ENCODE assay signal across 24 cellular contexts in genomic region chr13:40356011-40356410, GRCh38.
"Had no signal": no experiment of that assay in that cellular context is flagged by ENCODE, and none has a peak within 500 bp of the region (broad histone marks: within the 10 kb centered on the region; RNA-seq: fewer than 3 reads in every experiment).

No MANE protein-coding gene starts in this region.

- FAIRE-seq: kidney had no signal

- H3K4me3 Mint-ChIP-seq: activated CD4-positive, alpha-beta T cell treated with anti-CD3 and anti-CD28 coated beads, Interleukin-2, amount 10 ng/mL, durations not matched to agents 24 days and 14 days; activated CD8-positive, alpha-beta memory T cell treated with anti-CD3 and anti-CD28 coated beads, Interleukin-2, amount 10 ng/mL, durations not matched to agents 7 days and 5 days; activated CD8-positive, alpha-beta T cell treated with anti-CD3 and anti-CD28 coated beads for 36 hours; activated naive CD4-positive, alpha-beta T cell treated with anti-CD3 and anti-CD28 coated beads, Interleukin-2, amount 10 ng/mL, durations not matched to agents 7 days and 5 days; mesothelial cell of epicardium had no signal

- H3K27ac Mint-ChIP-seq: activated CD4-positive, alpha-beta T cell treated with anti-CD3 and anti-CD28 coated beads, Interleukin-2, amount 10 ng/mL, durations not matched to agents 24 days and 14 days; activated CD8-positive, alpha-beta memory T cell treated with anti-CD3 and anti-CD28 coated beads, Interleukin-2, amount 10 ng/mL, durations not matched to agents 7 days and 5 days; activated CD8-positive, alpha-beta T cell treated with anti-CD3 and anti-CD28 coated beads for 36 hours; activated naive CD4-positive, alpha-beta T cell treated with anti-CD3 and anti-CD28 coated beads, Interleukin-2, amount 10 ng/mL, durations not matched to agents 7 days and 5 days had no signal

- H3K9ac ChIP-seq: SK-N-SH had no signal

- H3K36me3 ChIP-seq: cardiac muscle cell, lower lobe of right lung, sigmoid colon, upper lobe of right lung had no signal

- H3K27me3 ChIP-seq: body of pancreas, cardiac muscle cell, foreskin keratinocyte, hepatocyte, sigmoid colon, upper lobe of right lung had no signal

- H3K4me3 ChIP-seq: body of pancreas, cardiac muscle cell, hepatocyte, lower lobe of right lung, sigmoid colon, upper lobe of right lung had no signal

- H3K4me1 Mint-ChIP-seq: activated CD8-positive, alpha-beta memory T cell treated with anti-CD3 and anti-CD28 coated beads, Interleukin-2, amount 10 ng/mL, durations not matched to agents 7 days and 5 days had no signal

- H3K4me2 ChIP-seq: SK-N-SH had no signal

- H3K27ac ChIP-seq: body of pancreas, cardiac muscle cell, foreskin keratinocyte, hepatocyte, lower lobe of right lung, sigmoid colon, upper lobe of right lung had no signal

- DNase-seq: activated CD4-positive, alpha-beta T cell treated with anti-CD3 and anti-CD28 coated beads, Interleukin-2, amount 10 ng/mL, durations not matched to agents 24 days and 14 days; activated CD8-positive, alpha-beta memory T cell treated with anti-CD3 and anti-CD28 coated beads, Interleukin-2, amount 10 ng/mL, durations not matched to agents 7 days and 5 days; activated CD8-positive, alpha-beta T cell treated with anti-CD3 and anti-CD28 coated beads for 36 hours; activated effector memory CD4-positive, alpha-beta T cell treated with anti-CD3 and anti-CD28 coated beads, Interleukin-2, amount 50 U/mL, for 16 hours; activated naive CD4-positive, alpha-beta T cell treated with anti-CD3 and anti-CD28 coated beads, Interleukin-2, amount 10 ng/mL, durations not matched to agents 7 days and 5 days; activated T-cell treated with anti-CD3 and anti-CD28 coated beads for 4 hours; anterior cingulate cortex; body of pancreas; cortex of kidney; kidney; lower lobe of right lung; naive thymus-derived CD8-positive, alpha-beta T cell; nucleus accumbens; sigmoid colon; SK-N-SH; stimulated activated CD4-positive, alpha-beta T cell treated with anti-CD3 and anti-CD28 coated beads, Interleukin-2, amount 100 ng/mL, for 48 hours; stimulated activated CD8-positive, alpha-beta memory T cell treated with anti-CD3 and anti-CD28 coated beads, Interleukin-4, amount 100 ng/mL, for 48 hours; stimulated activated naive CD4-positive, alpha-beta T cell treated with Interleukin-2 at 50 U/mL for 16 hours; T-helper 2 cell; upper lobe of right lung had no signal

- H3K27me3 Mint-ChIP-seq: activated CD4-positive, alpha-beta T cell treated with anti-CD3 and anti-CD28 coated beads, Interleukin-2, amount 10 ng/mL, durations not matched to agents 24 days and 14 days; activated CD8-positive, alpha-beta memory T cell treated with anti-CD3 and anti-CD28 coated beads, Interleukin-2, amount 10 ng/mL, durations not matched to agents 7 days and 5 days; activated CD8-positive, alpha-beta T cell treated with anti-CD3 and anti-CD28 coated beads for 36 hours; naive thymus-derived CD8-positive, alpha-beta T cell had no signal

- H2AFZ ChIP-seq: hepatocyte had no signal

- ATAC-seq: activated CD8-positive, alpha-beta memory T cell treated with anti-CD3 and anti-CD28 coated beads, Interleukin-2, amount 10 ng/mL, durations not matched to agents 7 days and 5 days; activated CD8-positive, alpha-beta T cell treated with anti-CD3 and anti-CD28 coated beads for 36 hours; body of pancreas; lower lobe of right lung; naive thymus-derived CD8-positive, alpha-beta T cell; upper lobe of right lung had no signal

- H3K9me3 Mint-ChIP-seq: activated CD4-positive, alpha-beta T cell treated with anti-CD3 and anti-CD28 coated beads, Interleukin-2, amount 10 ng/mL, durations not matched to agents 24 days and 14 days; activated CD8-positive, alpha-beta T cell treated with anti-CD3 and anti-CD28 coated beads for 36 hours; activated naive CD4-positive, alpha-beta T cell treated with anti-CD3 and anti-CD28 coated beads, Interleukin-2, amount 10 ng/mL, durations not matched to agents 7 days and 5 days had no signal

- H3K36me3 Mint-ChIP-seq: activated CD8-positive, alpha-beta memory T cell treated with anti-CD3 and anti-CD28 coated beads, Interleukin-2, amount 10 ng/mL, durations not matched to agents 7 days and 5 days; activated naive CD4-positive, alpha-beta T cell treated with anti-CD3 and anti-CD28 coated beads, Interleukin-2, amount 10 ng/mL, durations not matched to agents 7 days and 5 days; mesothelial cell of epicardium; naive thymus-derived CD8-positive, alpha-beta T cell had no signal

- H3K79me2 ChIP-seq: hepatocyte had no signal

- H3K9me3 ChIP-seq: body of pancreas, lower lobe of right lung, sigmoid colon, SK-N-SH, upper lobe of right lung had no signal

- H3K4me1 ChIP-seq: foreskin keratinocyte had no signal
